Comparison of ENCODE assay signal across 8 cellular contexts in genomic region chr12:52372216-52373154, GRCh38. TPM values are rescaled to one million over a fixed set of nuclear protein-coding genes. Genes with fewer than 3 reads are reported as not detected.
A peak's percentile ranks its signal among the peaks of the same experiment; 100 is the strongest.
DNase-seq lines count a peak whose midpoint lies in the region; ATAC-seq and TF ChIP-seq lines count a peak whose summit lies in the region.

No MANE protein-coding gene starts in this region.

- H3K4me1 ChIP-seq in testis = no peaks in the 10 kb centered on the region

- no peak overlapping the region for H3K27ac ChIP-seq in testis

- H3K36me3 ChIP-seq in testis (ENCODE audit: low read depth, missing control alignments) = no peaks in the 10 kb centered on the region

- no peaks in the 10 kb centered on the region for H3K27me3 ChIP-seq in testis

- H3K9me3 Mint-ChIP-seq in nephron progenitor cell = no peaks in the 10 kb centered on the region

- H3K27ac Mint-ChIP-seq in nephron progenitor cell = no peak overlapping the region

- H3K36me3 Mint-ChIP-seq in nephron progenitor cell (ENCODE audit: low read depth) = no peaks in the 10 kb centered on the region

- no peak for ATAC-seq in GM18870 (IDR thresholded peaks at IDR 0.05; ENCODE audit: unreplicated experiment)

- peaks cover 13% of the 10 kb centered on the region for H3K4me1 Mint-ChIP-seq in nephron progenitor cell

- no peaks in the 10 kb centered on the region for H3K9me3 ChIP-seq in testis

- H3K4me3 ChIP-seq in fibroblast of pulmonary artery (replicated peaks; ENCODE audit: low read depth, low read length) (no peak overlapping the region), testis (no peak overlapping the region)

- TF ChIP-seq CTCF in fibroblast of pulmonary artery (IDR thresholded peaks at IDR 0.05; ENCODE audit: low read length, missing control alignments) (peak; percentile 96), nephron progenitor cell (IDR thresholded peaks at IDR 0.05) (peak; percentile 82), testis (IDR thresholded peaks at IDR 0.05) (peak; percentile 53 to 72 (median 70))

- DNase-seq in COR-L47 (lab: John Stamatoyannopoulos, UW) = peak; percentile 66
- DNase-seq in HuH-7 (ENCODE audit: low spot score) = peak; percentile 91
- DNase-seq in NOMO-1 treated with DMSO at 0.1 percent for 48 hours (lab: John Stamatoyannopoulos, UW; ENCODE audit: unreplicated experiment) = peak; percentile 68
- peak; percentile 54 for DNase-seq in activated T-cell treated with anti-CD3 and anti-CD28 coated beads, Interleukin-2, amount 50 U/mL, for 1 hour
- DNase-seq in fibroblast of pulmonary artery (ENCODE audit: low read depth) = peak; percentile 95
- DNase-seq in nephron progenitor cell = peak; percentile 82
- DNase-seq in testis = peak; percentile 91

- no peak overlapping the region for H3K4me3 Mint-ChIP-seq in nephron progenitor cell

- H3K27me3 Mint-ChIP-seq in nephron progenitor cell (ENCODE audit: low read depth, poor library complexity) = no peaks in the 10 kb centered on the region

- intact Hi-C loops in testis (cut with DNase I; ENCODE audit: low total_unique reads) = loop anchor here (5.0 kb wide), 1 partner anchor 500 kb away; no protein-coding TSS in a partner anchor

- no peak for TF ChIP-seq POLR2A in testis (IDR thresholded peaks at IDR 0.05)

- 47 to 54% methylated on average over 10 of the region's 10 CpGs for WGBS in testis, 2 donors

RNA-seq across cellular contexts. Expression of gene KRT85, which starts 5.2 kb away (rescaled TPM):
- total RNA-seq in testis = under 1 TPM; 0.71 to 0.74 TPM
- polyA plus RNA-seq in testis (ENCODE audit: insufficient read depth, low read depth, low replicate concordance) = 1.5 TPM

RNA-seq across cellular contexts. Expression of gene KRT84, which starts 13.0 kb away (rescaled TPM):
- under 1 TPM in 1 of 2 donors, not detected in 1; 0.43 TPM for total RNA-seq in testis
- not detected for polyA plus RNA-seq in testis (ENCODE audit: insufficient read depth, low read depth, low replicate concordance)

RNA-seq across cellular contexts. Expression of gene KRT82, which starts 33.6 kb away (rescaled TPM):
- total RNA-seq in testis = not detected
- not detected for polyA plus RNA-seq in testis (ENCODE audit: insufficient read depth, low read depth, low replicate concordance)

RNA-seq across cellular contexts. Expression of gene KRT83, which starts 51.3 kb away (rescaled TPM):
- 1 to 10 TPM in 1 of 2 donors, under 1 TPM in 1; 0.39 to 1.2 TPM for total RNA-seq in testis
- polyA plus RNA-seq in testis (ENCODE audit: insufficient read depth, low read depth, low replicate concordance) = 0.44 TPM
